Comparison of ENCODE assay signal across 16 cellular contexts in genomic region chr2:30038419-30038818, GRCh38.
"Had no signal": no experiment of that assay in that cellular context is flagged by ENCODE, and none has a peak within 500 bp of the region (broad histone marks: within the 10 kb centered on the region; RNA-seq: fewer than 3 reads in every experiment).

No MANE protein-coding gene starts in this region.

- H3K4me3 Mint-ChIP-seq: immature natural killer cell; naive thymus-derived CD8-positive, alpha-beta T cell; stimulated activated naive B cell treated with anti-CD40 and anti-IgM and Interleukin-4, amounts not matched to agents 10 μg/mL and 1 μg/mL and 100 μg/mL, for 72 hours; stimulated activated naive CD8-positive, alpha-beta T cell treated with anti-CD3 and anti-CD28 coated beads, Interleukin-15, amount 100 ng/mL, for 72 hours had no signal

- DNase-seq: effector CD4-positive, alpha-beta T cell; immature natural killer cell; kidney; left cardiac atrium; left ventricle myocardium superior; naive thymus-derived CD8-positive, alpha-beta T cell; posterior cingulate gyrus; spleen; stimulated activated CD4-positive, alpha-beta T cell treated with anti-CD3 and anti-CD28 coated beads, Interleukin-15, amount 100 ng/mL, for 24 hours; stimulated activated CD4-positive, alpha-beta T cell treated with anti-CD3 and anti-CD28 coated beads, Interleukin-1b, Interleukin-23, amount 100 ng/mL, for 48 hours; stimulated activated CD4-positive, alpha-beta T cell treated with anti-CD3 and anti-CD28 coated beads, Interleukin-4, amount 100 ng/mL, for 24 hours; stimulated activated naive B cell treated with anti-CD40 and anti-IgM and Interleukin-4, amounts not matched to agents 10 μg/mL and 1 μg/mL and 100 μg/mL, for 72 hours; stimulated activated naive CD8-positive, alpha-beta T cell treated with anti-CD3 and anti-CD28 coated beads, Interleukin-15, amount 100 ng/mL, for 72 hours; testis had no signal

- H3K36me3 Mint-ChIP-seq: immature natural killer cell; naive thymus-derived CD8-positive, alpha-beta T cell; stimulated activated naive B cell treated with anti-CD40 and anti-IgM and Interleukin-4, amounts not matched to agents 10 μg/mL and 1 μg/mL and 100 μg/mL, for 72 hours had no signal

- H3K9me3 Mint-ChIP-seq: immature natural killer cell; naive thymus-derived CD8-positive, alpha-beta T cell; stimulated activated naive B cell treated with anti-CD40 and anti-IgM and Interleukin-4, amounts not matched to agents 10 μg/mL and 1 μg/mL and 100 μg/mL, for 72 hours; stimulated activated naive CD8-positive, alpha-beta T cell treated with anti-CD3 and anti-CD28 coated beads, Interleukin-15, amount 100 ng/mL, for 72 hours had no signal

- H3K4me1 Mint-ChIP-seq: immature natural killer cell; naive thymus-derived CD8-positive, alpha-beta T cell; stimulated activated naive B cell treated with anti-CD40 and anti-IgM and Interleukin-4, amounts not matched to agents 10 μg/mL and 1 μg/mL and 100 μg/mL, for 72 hours; stimulated activated naive CD8-positive, alpha-beta T cell treated with anti-CD3 and anti-CD28 coated beads, Interleukin-15, amount 100 ng/mL, for 72 hours had no signal

- ATAC-seq: gastroesophageal sphincter; left cardiac atrium; left ventricle myocardium superior; naive thymus-derived CD8-positive, alpha-beta T cell; sciatic nerve; stimulated activated naive B cell treated with anti-CD40 and anti-IgM and Interleukin-4, amounts not matched to agents 10 μg/mL and 1 μg/mL and 100 μg/mL, for 72 hours; stimulated activated naive CD8-positive, alpha-beta T cell treated with anti-CD3 and anti-CD28 coated beads, Interleukin-15, amount 100 ng/mL, for 72 hours had no signal

- H3K27ac Mint-ChIP-seq: immature natural killer cell; naive thymus-derived CD8-positive, alpha-beta T cell; stimulated activated naive B cell treated with anti-CD40 and anti-IgM and Interleukin-4, amounts not matched to agents 10 μg/mL and 1 μg/mL and 100 μg/mL, for 72 hours; stimulated activated naive CD8-positive, alpha-beta T cell treated with anti-CD3 and anti-CD28 coated beads, Interleukin-15, amount 100 ng/mL, for 72 hours had no signal
